ENCODE assay signal across 9 cellular contexts in genomic region chr12:120367252-120367923, GRCh38. TPM values are rescaled to one million over a fixed set of nuclear protein-coding genes. Genes with fewer than 3 reads are reported as not detected.
DNase-seq lines count a peak whose midpoint lies in the region; ATAC-seq and TF ChIP-seq lines count a peak whose summit lies in the region.
"Had no signal": no experiment of that assay in that cellular context is flagged by ENCODE, and none has a peak within 500 bp of the region (broad histone marks: within the 10 kb centered on the region; RNA-seq: fewer than 3 reads in every experiment).

No MANE protein-coding gene starts in this region.

- 10% methylated on average over 9 of the region's 10 CpGs for WGBS in HUES64

- CTCF ChIA-PET in CD4-positive, alpha-beta memory T cell (lab: Charles Lee; ENCODE audit: partially characterized antibody), result interaction anchor here (0.7 to 2.4 kb wide), 3 partner anchors 11 to 24 kb away, joined by 3 to 9 read pairs (median 4); no protein-coding TSS in a partner anchor

- H3K27ac ChIP-seq in CD4-positive, alpha-beta memory T cell (ENCODE audit: low read depth, low read length), result no peak overlapping the region
- peak overlapping the region; percentile 12; the same call in 1 of the 2 replicates for H3K27ac ChIP-seq in HUES64 (ENCODE audit: low read depth, low read length)

- DNase-seq in CD4-positive, alpha-beta memory T cell, result no peak
- DNase-seq in astrocyte of the spinal cord (ENCODE audit: low read depth, low spot score) (no peak), medulla oblongata (ENCODE audit: extremely low spot score) (peak; percentile 31), middle frontal gyrus (ENCODE audit: extremely low spot score, low spot score) (no peak)

- H3K27ac Mint-ChIP-seq in CD4-positive, alpha-beta memory T cell, result peak overlapping the region in 1 of 7 donors; percentile 66

- intact Hi-C loops in CD4-positive, alpha-beta memory T cell (cut with micrococcal nuclease), result no loop called here

- no peaks in the 10 kb centered on the region for H3K36me3 ChIP-seq in CD4-positive, alpha-beta memory T cell (ENCODE audit: insufficient read depth, low read length)
- peaks cover 39% of the 10 kb centered on the region for H3K36me3 ChIP-seq in HUES64 (ENCODE audit: insufficient read depth, low read length)

- peak overlapping the region; percentile 34 to 80 (median 59) for H3K4me3 Mint-ChIP-seq in CD4-positive, alpha-beta memory T cell

- ATAC-seq in HG02938 (IDR thresholded peaks at IDR 0.05; ENCODE audit: unreplicated experiment) (no peak), GM18861 (IDR thresholded peaks at IDR 0.05; ENCODE audit: unreplicated experiment) (no peak), HG03460 (IDR thresholded peaks at IDR 0.05; ENCODE audit: unreplicated experiment) (no peak)

- no peaks in the 10 kb centered on the region for H3K9me3 ChIP-seq in CD4-positive, alpha-beta memory T cell (ENCODE audit: control insufficient read depth in 1 of 2, low read length in 2 of 2)
- H3K9me3 ChIP-seq in HUES64 (ENCODE audit: insufficient read depth, low read depth, low read length), result no peaks in the 10 kb centered on the region

- H3K9me3 Mint-ChIP-seq in CD4-positive, alpha-beta memory T cell, result no peaks in the 10 kb centered on the region

- H3K4me1 Mint-ChIP-seq in CD4-positive, alpha-beta memory T cell, result peaks cover 4 to 28% (median 10%) of the 10 kb centered on the region in 4 donors

- TF ChIP-seq CTCF in astrocyte of the spinal cord (IDR thresholded peaks at IDR 0.05; ENCODE audit: low read depth, low read length), result peak; percentile 60

- H3K4me1 ChIP-seq in CD4-positive, alpha-beta memory T cell (ENCODE audit: insufficient read depth, low read length), result peaks cover 15% of the 10 kb centered on the region
- H3K4me1 ChIP-seq in HUES64 (ENCODE audit: insufficient read depth, low read length), result peaks cover 51% of the 10 kb centered on the region

- POLR2A ChIA-PET in CD4-positive, alpha-beta memory T cell (lab: Charles Lee; ENCODE audit: partially characterized antibody), result no interaction called here

- H3K27me3 Mint-ChIP-seq in CD4-positive, alpha-beta memory T cell, result peaks cover 61 to 80% of the 10 kb centered on the region in 2 donors

- in situ Hi-C loops in astrocyte of the spinal cord (cut with HindIII; ENCODE audit: low sequenced_read_pairs), result no loop called here

- H3K36me3 Mint-ChIP-seq in CD4-positive, alpha-beta memory T cell, result no peaks in the 10 kb centered on the region

- H3K4me3 ChIP-seq in CD4-positive, alpha-beta memory T cell (ENCODE audit: low read length in 2 of 2), result no peak overlapping the region
- H3K4me3 ChIP-seq in HUES64 (ENCODE audit: low read length), result peak overlapping the region; percentile 65
- no peak overlapping the region for H3K4me3 ChIP-seq in astrocyte of the spinal cord (ENCODE audit: low read depth, low read length)

- peak overlapping the region; percentile 66 for H3K9ac ChIP-seq in HUES64 (ENCODE audit: low read depth, low read length)

- peaks cover 40% of the 10 kb centered on the region for H3K27me3 ChIP-seq in CD4-positive, alpha-beta memory T cell (ENCODE audit: insufficient read depth, low read length)
- H3K27me3 ChIP-seq in HUES64 (ENCODE audit: insufficient read depth, low read length), result peaks cover 35% of the 10 kb centered on the region

RNA-seq across cellular contexts. Expression of gene MSI1, which starts 1.6 kb away (rescaled TPM):
- not detected for total RNA-seq in CD4-positive, alpha-beta memory T cell
- polyA plus RNA-seq in CD4-positive, alpha-beta memory T cell, result not detected
- 27.8 TPM for polyA plus RNA-seq in HUES64 (2013, experiment 1 of 2)
- 32.8 TPM for polyA plus RNA-seq in HUES64 (2013, experiment 2 of 2)
- total RNA-seq: lung microvascular endothelial cell had no signal

RNA-seq across cellular contexts. Expression of gene PLA2G1B, which starts 39.8 kb away (rescaled TPM):
- not detected for total RNA-seq in CD4-positive, alpha-beta memory T cell
- under 1 TPM in 1 of 2 donors, not detected in 1; 0.99 TPM for polyA plus RNA-seq in CD4-positive, alpha-beta memory T cell
- not detected for polyA plus RNA-seq in HUES64 (2013, experiment 1 of 2)
- polyA plus RNA-seq in HUES64 (2013, experiment 2 of 2), result not detected
- total RNA-seq: lung microvascular endothelial cell had no signal
